In the genomic region with DNA sequence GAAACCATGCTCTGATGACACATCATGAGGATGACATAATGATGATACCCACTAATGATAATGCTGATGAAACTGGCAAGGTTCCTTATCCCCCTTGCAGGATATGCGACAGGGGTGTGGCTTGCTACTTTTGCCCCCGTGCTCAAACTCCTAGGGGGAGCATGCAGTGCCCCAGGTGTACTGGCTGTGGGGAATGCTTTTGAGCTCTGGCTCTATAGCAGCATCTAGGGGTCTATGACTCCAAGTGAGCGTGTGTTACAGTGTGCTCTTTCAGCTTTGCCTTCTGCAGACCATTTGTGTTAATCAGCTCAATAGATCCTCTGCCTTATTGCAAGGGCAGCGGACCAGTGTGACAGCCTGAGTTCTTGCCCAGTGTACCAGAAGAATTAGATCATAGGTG, we compare ENCODE assay signal across 23 cellular contexts.
DNase-seq lines count a peak whose midpoint lies in the region; ATAC-seq, FAIRE-seq and TF ChIP-seq lines count a peak whose summit lies in the region.
"Had no signal": no experiment of that assay in that cellular context is flagged by ENCODE, and none has a peak within 500 bp of the region (broad histone marks: within the 10 kb centered on the region; RNA-seq: fewer than 3 reads in every experiment).

No MANE protein-coding gene starts in this region.

- no peak overlapping the region for H3K27ac Mint-ChIP-seq in endothelial cell (ENCODE audit: unreplicated experiment)
- H3K27ac Mint-ChIP-seq: B cell; CD8-positive, alpha-beta T cell had no signal

- intact Hi-C loops in GM12878 (cut with micrococcal nuclease; ENCODE audit: unreplicated experiment) (no loop called here), mammary epithelial cell (cut with micrococcal nuclease) (no loop called here), left colon (cut with DNase I, micrococcal nuclease) (no loop called here)

- no peak for TF ChIP-seq POLR2A in GM12878 (IDR thresholded peaks at IDR 0.05; ENCODE audit: low read depth, low read length)

- no peaks in the 10 kb centered on the region for H3K36me3 Mint-ChIP-seq in endothelial cell (ENCODE audit: low read depth, unreplicated experiment)
- H3K36me3 Mint-ChIP-seq: CD8-positive, alpha-beta T cell had no signal

- H3K4me1 ChIP-seq in GM12878 (ENCODE audit: control insufficient read depth, insufficient read depth, low read length) (no peaks in the 10 kb centered on the region), mammary epithelial cell (ENCODE audit: insufficient read depth, low read length) (no peaks in the 10 kb centered on the region)
- H3K4me1 ChIP-seq: Caco-2 had no signal

- RAD21 ChIA-PET in GM12878 (lab: Charles Lee; ENCODE audit: unreplicated experiment) = no interaction called here

- H3K27me3 ChIP-seq in GM12878 (replicated peaks in 1 of 2; ENCODE audit: control insufficient read depth in 2 of 2, insufficient read depth in 2 of 2, low read length in 1 of 2) (no peaks in the 10 kb centered on the region), mammary epithelial cell (ENCODE audit: insufficient read depth, low read length) (no peaks in the 10 kb centered on the region)

- TF ChIP-seq RAD21 in GM12878 (IDR thresholded peaks at IDR 0.05; ENCODE audit: insufficient read depth, low read depth, low read length) = no peak

- no peaks in the 10 kb centered on the region for H3K27me3 Mint-ChIP-seq in endothelial cell (ENCODE audit: unreplicated experiment)
- H3K27me3 Mint-ChIP-seq: B cell had no signal

- ATAC-seq in GM12878 (peak; percentile 24; the same call in 2 of the 3 replicates), left colon (no peak)
- ATAC-seq: CD8-positive, alpha-beta T cell had no signal

- H3K79me2 ChIP-seq in GM12878 (ENCODE audit: control insufficient read depth, insufficient read depth, low read length) = no peaks in the 10 kb centered on the region
- H3K79me2 ChIP-seq in mammary epithelial cell (ENCODE audit: insufficient read depth, low read length) = no peaks in the 10 kb centered on the region

- H3K9me3 ChIP-seq in GM12878 (replicated peaks; ENCODE audit: control insufficient read depth, insufficient read depth, low read length) (no peaks in the 10 kb centered on the region), mammary epithelial cell (replicated peaks; ENCODE audit: insufficient read depth, low read length) (peaks cover 15% of the 10 kb centered on the region)
- H3K9me3 ChIP-seq: Caco-2 had no signal

- no peak overlapping the region for H3K4me3 Mint-ChIP-seq in endothelial cell (ENCODE audit: unreplicated experiment)
- H3K4me3 Mint-ChIP-seq: B cell; CD8-positive, alpha-beta T cell had no signal

- TF ChIP-seq CTCF in GM12878 (IDR thresholded peaks at IDR 0.05 in 2 of 3, conservative IDR thresholded peaks at IDR 0.05 in 1 of 3; ENCODE audit: control insufficient read depth in 2 of 3, extremely low read depth in 1 of 3, insufficient read depth in 1 of 3, low read depth in 3 of 3, low read length in 3 of 3) (no peak), mammary epithelial cell (conservative IDR thresholded peaks at IDR 0.05 in 1 of 2, IDR thresholded peaks at IDR 0.05 in 1 of 2; ENCODE audit: extremely low read depth in 1 of 2, insufficient read depth in 1 of 2, low read depth in 1 of 2, low read length in 2 of 2) (no peak), endothelial cell (IDR thresholded peaks at IDR 0.05; ENCODE audit: unreplicated experiment) (no peak)

- peak; percentile 37 for DNase-seq in NCI-H2171 treated with DMSO at 0.1 percent for 48 hours (lab: John Stamatoyannopoulos, UW)
- DNase-seq in NCI-H2171 (lab: John Stamatoyannopoulos, UW) = no peak
- no peak for DNase-seq in GM12878 (ENCODE audit: low read depth, low spot score)
- DNase-seq in islet precursor cell = peak; percentile 37
- DNase-seq in mammary epithelial cell = no peak
- no peak for DNase-seq in left colon
- no peak for DNase-seq in endothelial cell (ENCODE audit: low spot score)
- DNase-seq: Caco-2; CD8-positive, alpha-beta T cell; DMS79 treated with DMSO at 0.1 percent for 48 hours; GF-D8; NCI-H1048; NCI-H1417; NCI-H1694 treated with DMSO at 0.1 percent for 48 hours; NCI-H2081; NCI-H345; NCI-H510A treated with DMSO at 0.1 percent for 48 hours; SHP77 had no signal

- in situ Hi-C loops in GM12878 (cut with MboI) (no loop called here), mammary epithelial cell (cut with MboI; ENCODE audit: low sequenced_read_pairs in 2 of 2) (no loop called here)

- CTCF ChIA-PET in GM12878 (lab: Yijun Ruan, JAX) (no interaction called here), mammary epithelial cell (lab: Charles Lee; ENCODE audit: low non-redundant PET) (no interaction called here)

- H2AFZ ChIP-seq in GM12878 (ENCODE audit: control insufficient read depth, low read depth, low read length) = no peak overlapping the region
- no peak overlapping the region for H2AFZ ChIP-seq in mammary epithelial cell (ENCODE audit: low read depth, low read length)

- H3K4me2 ChIP-seq in GM12878 (ENCODE audit: control insufficient read depth, insufficient read depth) = no peak overlapping the region
- H3K4me2 ChIP-seq in mammary epithelial cell (ENCODE audit: insufficient read depth, low read depth, low read length) = no peak overlapping the region

- no peaks in the 10 kb centered on the region for H3K36me3 ChIP-seq in GM12878 (ENCODE audit: control insufficient read depth in 2 of 2, insufficient read depth in 2 of 2, low read length in 1 of 2)
- no peaks in the 10 kb centered on the region for H3K36me3 ChIP-seq in mammary epithelial cell (ENCODE audit: insufficient read depth, low read length)

- POLR2A ChIA-PET in GM12878 (lab: Charles Lee) = no interaction called here

- dilution Hi-C loops in mammary epithelial cell (cut with HindIII; ENCODE audit: low sequenced_read_pairs) = no loop called here

- TF ChIP-seq EP300 in GM12878 (IDR thresholded peaks at IDR 0.05; ENCODE audit: borderline replicate concordance in 1 of 2, control insufficient read depth in 1 of 2, low read depth in 2 of 2, low read length in 2 of 2) = no peak

- FAIRE-seq in GM12878 (lab: Jason Lieb, UNC) = no peak
- FAIRE-seq: GM12892 had no signal

- 8% methylated on average over 4 of the region's 4 CpGs for WGBS in GM12878 (ENCODE audit: insufficient coverage, insufficient replicate concordance, low lambda C conversion rate, missing lambda C conversion rate)
- WGBS in mammary epithelial cell (ENCODE audit: low coverage, missing lambda C conversion rate) = 72% methylated on average over 3 of the region's 4 CpGs

- no peak overlapping the region for H3K4me3 ChIP-seq in GM12878
- H3K4me3 ChIP-seq in mammary epithelial cell (replicated peaks in 1 of 3; ENCODE audit: insufficient read depth in 1 of 3, low read depth in 2 of 3, low read length in 3 of 3) = no peak overlapping the region

- no TSS peak for BruUV-seq in GM12878 (replicated peaks; lab: Mats Ljungman, UMichigan)
- BruUV-seq in mammary epithelial cell (replicated peaks; lab: Mats Ljungman, UMichigan) = no TSS peak

- H3K27ac ChIP-seq in GM12878 (ENCODE audit: control insufficient read depth, insufficient read depth) (no peak overlapping the region), mammary epithelial cell (ENCODE audit: insufficient read depth, low read depth, low read length) (no peak overlapping the region)
- H3K27ac ChIP-seq: 22Rv1, C4-2B, RWPE1 had no signal

- no peaks in the 10 kb centered on the region for H4K20me1 ChIP-seq in GM12878 (ENCODE audit: control insufficient read depth, insufficient read depth)
- H4K20me1 ChIP-seq in mammary epithelial cell (ENCODE audit: insufficient read depth, low read length) = no peaks in the 10 kb centered on the region

- no peaks in the 10 kb centered on the region for H3K9me3 Mint-ChIP-seq in endothelial cell (ENCODE audit: unreplicated experiment)

- H3K9ac ChIP-seq in GM12878 (ENCODE audit: control insufficient read depth, insufficient read depth, low read length) (no peak overlapping the region), mammary epithelial cell (ENCODE audit: insufficient read depth, low read length) (no peak overlapping the region)

- H3K4me1 Mint-ChIP-seq in endothelial cell (ENCODE audit: unreplicated experiment) = no peaks in the 10 kb centered on the region
- H3K4me1 Mint-ChIP-seq: B cell had no signal

- SMC1A ChIA-PET in GM12878 (lab: Charles Lee; ENCODE audit: uncharacterized antibody, unreplicated experiment) = no interaction called here

TF ChIP-seq in GM12878, 131 proteins besides CTCF, POLR2A, EP300 and RAD21:
- TF ChIP-seq, protein P1, sequence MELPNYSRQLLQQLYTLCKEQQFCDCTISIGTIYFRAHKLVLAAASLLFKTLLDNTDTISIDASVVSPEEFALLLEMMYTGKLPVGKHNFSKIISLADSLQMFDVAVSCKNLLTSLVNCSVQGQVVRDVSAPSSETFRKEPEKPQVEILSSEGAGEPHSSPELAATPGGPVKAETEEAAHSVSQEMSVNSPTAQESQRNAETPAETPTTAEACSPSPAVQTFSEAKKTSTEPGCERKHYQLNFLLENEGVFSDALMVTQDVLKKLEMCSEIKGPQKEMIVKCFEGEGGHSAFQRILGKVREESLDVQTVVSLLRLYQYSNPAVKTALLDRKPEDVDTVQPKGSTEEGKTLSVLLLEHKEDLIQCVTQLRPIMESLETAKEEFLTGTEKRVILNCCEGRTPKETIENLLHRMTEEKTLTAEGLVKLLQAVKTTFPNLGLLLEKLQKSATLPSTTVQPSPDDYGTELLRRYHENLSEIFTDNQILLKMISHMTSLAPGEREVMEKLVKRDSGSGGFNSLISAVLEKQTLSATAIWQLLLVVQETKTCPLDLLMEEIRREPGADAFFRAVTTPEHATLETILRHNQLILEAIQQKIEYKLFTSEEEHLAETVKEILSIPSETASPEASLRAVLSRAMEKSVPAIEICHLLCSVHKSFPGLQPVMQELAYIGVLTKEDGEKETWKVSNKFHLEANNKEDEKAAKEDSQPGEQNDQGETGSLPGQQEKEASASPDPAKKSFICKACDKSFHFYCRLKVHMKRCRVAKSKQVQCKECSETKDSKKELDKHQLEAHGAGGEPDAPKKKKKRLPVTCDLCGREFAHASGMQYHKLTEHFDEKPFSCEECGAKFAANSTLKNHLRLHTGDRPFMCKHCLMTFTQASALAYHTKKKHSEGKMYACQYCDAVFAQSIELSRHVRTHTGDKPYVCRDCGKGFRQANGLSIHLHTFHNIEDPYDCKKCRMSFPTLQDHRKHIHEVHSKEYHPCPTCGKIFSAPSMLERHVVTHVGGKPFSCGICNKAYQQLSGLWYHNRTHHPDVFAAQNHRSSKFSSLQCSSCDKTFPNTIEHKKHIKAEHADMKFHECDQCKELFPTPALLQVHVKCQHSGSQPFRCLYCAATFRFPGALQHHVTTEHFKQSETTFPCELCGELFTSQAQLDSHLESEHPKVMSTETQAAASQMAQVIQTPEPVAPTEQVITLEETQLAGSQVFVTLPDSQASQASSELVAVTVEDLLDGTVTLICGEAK (IDR thresholded peaks at IDR 0.05; ENCODE audit: borderline replicate concordance) = no peak
- TF ChIP-seq CHD4 (IDR thresholded peaks at IDR 0.05) (no peak), GABPA (IDR thresholded peaks at IDR 0.05; ENCODE audit: low read depth) (no peak), RAD51 (IDR thresholded peaks at IDR 0.05) (no peak), MTA2 (IDR thresholded peaks at IDR 0.05; ENCODE audit: low read depth) (no peak), SIX5 (IDR thresholded peaks at IDR 0.05; ENCODE audit: low read depth, low read length, severe bottlenecking) (no peak), PAX8 (IDR thresholded peaks at IDR 0.05) (no peak)

Comparison
In these comparisons a context has a peak if more than half of its experiments do, and no peak if none do; other contexts are left out.
1. DNase-seq: peak in NCI-H2171 treated with DMSO at 0.1 percent for 48 hours (single experiment) and islet precursor cell (single experiment); none in NCI-H2171 (single experiment), GM12878 (single experiment), mammary epithelial cell (single experiment), left colon (0 of 2) and endothelial cell (single experiment).